Comparison of ENCODE assay signal across 1 cellular context in genomic region chr16:56617212-56618085, GRCh38.
TF ChIP-seq lines count a peak whose summit lies in the region.

No MANE protein-coding gene starts in this region.

TF ChIP-seq in liver, 16 proteins besides CTCF, POLR2A, EP300 and RAD21 (continued from another document):
- peak; percentile 67 for TF ChIP-seq REST (IDR thresholded peaks at IDR 0.05)
- TF ChIP-seq YY1 (IDR thresholded peaks at IDR 0.05), result peak; percentile 44
- TF ChIP-seq JUND (IDR thresholded peaks at IDR 0.05), result no peak
- no peak for TF ChIP-seq FOXA1 (IDR thresholded peaks at IDR 0.05)
- TF ChIP-seq ZBTB33 (IDR thresholded peaks at IDR 0.05), result no peak
- peak in 1 of 2 donors; percentile 25 for TF ChIP-seq HNF4A (conservative IDR thresholded peaks at IDR 0.05)
- peak; percentile 49 for TF ChIP-seq SP1 (IDR thresholded peaks at IDR 0.05)
